1 cellular context compared by ENCODE assay signal in genomic region chr3:119420196-119420595, GRCh38.
TF ChIP-seq lines count a peak whose summit lies in the region.

No MANE protein-coding gene starts in this region.

TF ChIP-seq in GM23338, 12 proteins besides CTCF, POLR2A, EP300 and RAD21 (continued from another document):
- no peak for TF ChIP-seq ZNF462 (CRISPR knock-in tag; IDR thresholded peaks at IDR 0.05)
- no peak for TF ChIP-seq NANOG (IDR thresholded peaks at IDR 0.05; ENCODE audit: borderline replicate concordance)
- no peak for TF ChIP-seq ZNF331 (CRISPR knock-in tag; IDR thresholded peaks at IDR 0.05; ENCODE audit: low read depth)
- TF ChIP-seq CREB1 (CRISPR knock-in tag; IDR thresholded peaks at IDR 0.05; ENCODE audit: low read depth) = no peak
